25 cellular contexts compared by ENCODE assay signal in genomic region chr1:94772840-94773239, GRCh38. TPM values are rescaled to one million over a fixed set of nuclear protein-coding genes. Genes with fewer than 3 reads are reported as not detected.
DNase-seq lines count a peak whose midpoint lies in the region; ATAC-seq and TF ChIP-seq lines count a peak whose summit lies in the region.
"Had no signal": no experiment of that assay in that cellular context is flagged by ENCODE, and none has a peak within 500 bp of the region (broad histone marks: within the 10 kb centered on the region; RNA-seq: fewer than 3 reads in every experiment).

No MANE protein-coding gene starts in this region.

- ATAC-seq in HG03103 (IDR thresholded peaks at IDR 0.05; ENCODE audit: low read depth, unreplicated experiment) (peak; percentile 59), RWPE2 (ENCODE audit: low read depth) (no peak), HG02973 (IDR thresholded peaks at IDR 0.05; ENCODE audit: unreplicated experiment) (no peak)
- ATAC-seq in stimulated activated naive CD8-positive, alpha-beta T cell treated with anti-CD3 and anti-CD28 coated beads, Interleukin-15, Interleukin-2, amounts not matched to agents 100 U/mL and 50 U/mL, for 24 hours, result no peak
- ATAC-seq: activated T-cell treated with anti-CD3 and anti-CD28 coated beads, Interleukin-2, amount 50 U/mL, for 72 hours; heart left ventricle; right lobe of liver; Right ventricle myocardium inferior had no signal

- H3K9me2 ChIP-seq in hepatocyte (replicated peaks; ENCODE audit: insufficient read depth), result no peaks in the 10 kb centered on the region

- DNase-seq in RWPE2 (ENCODE audit: low spot score) (no peak), hepatocyte (ENCODE audit: low spot score) (no peak), stomach (no peak), NCI-H2196 (lab: John Stamatoyannopoulos, UW; ENCODE audit: unreplicated experiment) (no peak), SKM-1 (lab: John Stamatoyannopoulos, UW; ENCODE audit: unreplicated experiment) (no peak)
- no peak for DNase-seq in stimulated activated naive CD8-positive, alpha-beta T cell treated with anti-CD3 and anti-CD28 coated beads, Interleukin-15, Interleukin-2, amounts not matched to agents 100 U/mL and 50 U/mL, for 24 hours
- DNase-seq: activated CD4-positive, alpha-beta T cell treated with anti-CD3 and anti-CD28 coated beads, Interleukin-2, amount 10 ng/mL, durations not matched to agents 24 days and 14 days; activated naive CD4-positive, alpha-beta T cell; activated T-cell treated with anti-CD3 and anti-CD28 coated beads, Interleukin-2, amount 50 U/mL, for 72 hours; cerebellar nuclear complex; GM23248; heart left ventricle; kidney glomerular epithelial cell; NCI-H1105; NCI-H187 treated with DMSO at 0.1 percent for 48 hours; NCI-H526 treated with DMSO at 0.1 percent for 48 hours; right lobe of liver; stimulated activated CD4-positive, alpha-beta T cell treated with anti-CD3 and anti-CD28 coated beads, Interleukin-12 subunit alpha, Interleukin-12 subunit beta, amount 100 ng/mL, for 4 hours; stimulated activated CD4-positive, alpha-beta T cell treated with anti-CD3 and anti-CD28 coated beads, Interleukin-4, amount 100 ng/mL, for 1 hour; uterus had no signal

- H3K27me3 ChIP-seq in RWPE2 (ENCODE audit: insufficient read depth, poor library complexity, severe bottlenecking) (no peaks in the 10 kb centered on the region), hepatocyte (no peaks in the 10 kb centered on the region), stomach (no peaks in the 10 kb centered on the region)
- H3K27me3 ChIP-seq: heart left ventricle, right lobe of liver, suprapubic skin, uterus had no signal

- H3K4me2 ChIP-seq in hepatocyte, result no peak overlapping the region

- H2AFZ ChIP-seq in hepatocyte, result no peak overlapping the region

- H3K4me1 ChIP-seq in RWPE2 (ENCODE audit: insufficient read depth, poor library complexity, severe bottlenecking), result no peaks in the 10 kb centered on the region
- H3K4me1 ChIP-seq in hepatocyte (ENCODE audit: insufficient read depth), result peaks cover 19% of the 10 kb centered on the region
- H3K4me1 ChIP-seq in stomach, result peaks cover 0 to 24% (median 17%) of the 10 kb centered on the region in 4 donors
- H3K4me1 ChIP-seq: right lobe of liver, uterus had no signal

- TF ChIP-seq CTCF in RWPE2 (IDR thresholded peaks at IDR 0.05; ENCODE audit: poor library complexity, severe bottlenecking), result no peak
- no peak for TF ChIP-seq CTCF in hepatocyte (IDR thresholded peaks at IDR 0.05; ENCODE audit: poor library complexity)
- TF ChIP-seq CTCF in stomach (IDR thresholded peaks at IDR 0.05), result no peak

- no peak for TF ChIP-seq POLR2A in stomach (IDR thresholded peaks at IDR 0.05)

- no peaks in the 10 kb centered on the region for H3K9me3 ChIP-seq in RWPE2 (ENCODE audit: severe bottlenecking)
- no peaks in the 10 kb centered on the region for H3K9me3 ChIP-seq in hepatocyte (ENCODE audit: low read depth)
- H3K9me3 ChIP-seq in stomach, result no peaks in the 10 kb centered on the region
- H3K9me3 ChIP-seq: heart left ventricle, right lobe of liver, suprapubic skin, uterus had no signal

- peaks cover 28% of the 10 kb centered on the region for H3K79me2 ChIP-seq in hepatocyte

- peak overlapping the region; percentile 15 for H3K27ac ChIP-seq in RWPE2 (ENCODE audit: poor library complexity, severe bottlenecking)
- peak overlapping the region; percentile 87 for H3K27ac ChIP-seq in hepatocyte
- H3K27ac ChIP-seq in stomach, result peak overlapping the region in 3 of 5 donors; percentile 45 to 72 (median 50)
- H3K27ac ChIP-seq: GM23248, heart left ventricle, right lobe of liver, uterus, VCaP had no signal

- no peaks in the 10 kb centered on the region for H3K36me3 ChIP-seq in RWPE2 (ENCODE audit: low read depth)
- H3K36me3 ChIP-seq in hepatocyte (replicated peaks; ENCODE audit: insufficient read depth, low read depth), result no peaks in the 10 kb centered on the region
- H3K36me3 ChIP-seq in stomach, result no peaks in the 10 kb centered on the region
- H3K36me3 ChIP-seq: heart left ventricle, right lobe of liver, suprapubic skin, uterus had no signal

- H4K20me1 ChIP-seq in hepatocyte (ENCODE audit: insufficient read depth, poor library complexity, severe bottlenecking), result no peaks in the 10 kb centered on the region

- intact Hi-C loops in stomach (cut with DNase I; ENCODE audit: low total_unique reads), result no loop called here

- H3K4me3 ChIP-seq in RWPE2 (ENCODE audit: severe bottlenecking) (no peak overlapping the region), hepatocyte (no peak overlapping the region), stomach (no peak overlapping the region)
- H3K4me3 ChIP-seq: GM23248, heart left ventricle, right lobe of liver, suprapubic skin, uterus had no signal

- no peak for TF ChIP-seq EP300 in stomach (IDR thresholded peaks at IDR 0.05)

- 92% methylated on average over 3 of the region's 3 CpGs for WGBS in hepatocyte (ENCODE audit: low lambda C conversion rate, missing lambda C conversion rate)
- 69 to 90% (median 77%) methylated on average over 3 of the region's 3 CpGs for WGBS in stomach, 5 donors

RNA-seq across cellular contexts. Expression of gene SLC44A3, which starts 47.3 kb away (rescaled TPM):
- total RNA-seq in hepatocyte, result 55.3 and 70.2 TPM in 2 replicates
- polyA plus RNA-seq in hepatocyte, result 49.4 and 51.5 TPM in 2 replicates
- 10 to 100 TPM in 2 of 5 donors, 1 to 10 TPM in 2, not detected in 1; 3.1 to 80.3 (median 12.5) TPM for total RNA-seq in stomach
- polyA plus RNA-seq in stomach, result 10 to 100 TPM; 11.6 to 17.1 (median 12.0) TPM
- total RNA-seq: activated CD4-positive, alpha-beta T cell treated with anti-CD3 and anti-CD28 coated beads, Interleukin-2, amount 10 ng/mL, durations not matched to agents 24 days and 14 days; activated T-cell treated with anti-CD3 and anti-CD28 coated beads, Interleukin-2, amount 50 U/mL, for 72 hours had no signal

Comparison
In these comparisons a context has a peak if more than half of its experiments do, and no peak if none do; other contexts are left out.
1. H3K27ac ChIP-seq: peak in every context shown above with its lines; median percentile 87 in hepatocyte; 50 in stomach; 15 in RWPE2.